ENCODE assay signal across 15 cellular contexts in genomic region chr22:23501244-23501643, GRCh38.
DNase-seq lines count a peak whose midpoint lies in the region; TF ChIP-seq lines count a peak whose summit lies in the region.
"Had no signal": no experiment of that assay in that cellular context is flagged by ENCODE, and none has a peak within 500 bp of the region (broad histone marks: within the 10 kb centered on the region; RNA-seq: fewer than 3 reads in every experiment).

No MANE protein-coding gene starts in this region.

- H3K4me3 Mint-ChIP-seq in glutamatergic neuron (ENCODE audit: unreplicated experiment): no peak overlapping the region
- H3K4me3 Mint-ChIP-seq in T-helper 2 cell treated with Interferon-gamma antibody and Interleukin-4, amounts not matched to agents 5 μg/mL and 100 μg/mL, for 36 hours: no peak overlapping the region
- H3K4me3 Mint-ChIP-seq: CD4-positive, alpha-beta memory T cell had no signal

- H3K9me3 Mint-ChIP-seq in glutamatergic neuron (ENCODE audit: unreplicated experiment): peaks cover 8% of the 10 kb centered on the region
- H3K9me3 Mint-ChIP-seq in T-helper 2 cell treated with Interferon-gamma antibody and Interleukin-4, amounts not matched to agents 5 μg/mL and 100 μg/mL, for 36 hours: no peaks in the 10 kb centered on the region
- H3K9me3 Mint-ChIP-seq: CD4-positive, alpha-beta memory T cell had no signal

- peaks cover 8% of the 10 kb centered on the region for H3K27me3 Mint-ChIP-seq in glutamatergic neuron (ENCODE audit: unreplicated experiment)
- H3K27me3 Mint-ChIP-seq in T-helper 2 cell treated with Interferon-gamma antibody and Interleukin-4, amounts not matched to agents 5 μg/mL and 100 μg/mL, for 36 hours (ENCODE audit: low read depth): no peaks in the 10 kb centered on the region

- no peaks in the 10 kb centered on the region for H3K9me3 ChIP-seq in osteoblast (ENCODE audit: low read depth, low read length)
- H3K9me3 ChIP-seq: BE2C, MG63 had no signal

- peaks cover 5% of the 10 kb centered on the region for H3K4me1 Mint-ChIP-seq in glutamatergic neuron (ENCODE audit: low read depth, unreplicated experiment)
- H3K4me1 Mint-ChIP-seq in T-helper 2 cell treated with Interferon-gamma antibody and Interleukin-4, amounts not matched to agents 5 μg/mL and 100 μg/mL, for 36 hours (ENCODE audit: low read depth): peaks cover under 1% of the 10 kb centered on the region

- no peak overlapping the region for H3K27ac ChIP-seq in osteoblast (ENCODE audit: low read depth, low read length)

- H3K4me2 ChIP-seq in osteoblast (ENCODE audit: insufficient read depth, low read length): no peak overlapping the region

- TF ChIP-seq CTCF in glutamatergic neuron (IDR thresholded peaks at IDR 0.05; ENCODE audit: partially characterized antibody, unreplicated experiment) (no peak), osteoblast (IDR thresholded peaks at IDR 0.05; ENCODE audit: extremely low read depth, low read depth, low read length) (no peak)

- no peaks in the 10 kb centered on the region for H3K27me3 ChIP-seq in osteoblast (ENCODE audit: insufficient read depth, low read length)
- H3K27me3 ChIP-seq: BE2C, MG63 had no signal

- H3K36me3 Mint-ChIP-seq in glutamatergic neuron (ENCODE audit: unreplicated experiment): no peaks in the 10 kb centered on the region
- H3K36me3 Mint-ChIP-seq in T-helper 2 cell treated with Interferon-gamma antibody and Interleukin-4, amounts not matched to agents 5 μg/mL and 100 μg/mL, for 36 hours (ENCODE audit: low read depth): no peaks in the 10 kb centered on the region
- H3K36me3 Mint-ChIP-seq: CD4-positive, alpha-beta memory T cell had no signal

- H2AFZ ChIP-seq in osteoblast (ENCODE audit: low read length): no peak overlapping the region

- peak overlapping the region; percentile 52 for H3K27ac Mint-ChIP-seq in glutamatergic neuron (ENCODE audit: unreplicated experiment)
- no peak overlapping the region for H3K27ac Mint-ChIP-seq in T-helper 2 cell treated with Interferon-gamma antibody and Interleukin-4, amounts not matched to agents 5 μg/mL and 100 μg/mL, for 36 hours
- H3K27ac Mint-ChIP-seq: CD4-positive, alpha-beta memory T cell had no signal

- no peaks in the 10 kb centered on the region for H3K36me3 ChIP-seq in osteoblast (ENCODE audit: insufficient read depth, low read length)
- H3K36me3 ChIP-seq: BE2C, MG63 had no signal

- DNase-seq in HPDE6-E6E7 (ENCODE audit: extremely low spot score) (peak; percentile 12), NCI-H2171 treated with DMSO at 0.1 percent for 48 hours (lab: John Stamatoyannopoulos, UW) (peak; percentile 68), glutamatergic neuron (no peak), osteoblast (ENCODE audit: insufficient read length, low spot score, missing footprints) (peak; percentile 84), islet precursor cell (no peak), NCI-H526 treated with DMSO at 0.1 percent for 48 hours (lab: John Stamatoyannopoulos, UW) (no peak)
- no peak for DNase-seq in T-helper 2 cell treated with Interferon-gamma antibody and Interleukin-4, amounts not matched to agents 5 μg/mL and 100 μg/mL, for 36 hours (ENCODE audit: low spot score)
- DNase-seq: CD4-positive, alpha-beta memory T cell; KG1; MG63; NCI-H2029 treated with DMSO at 0.1 percent for 48 hours; NK-92 treated with Interleukin-12 subunit alpha and Interleukin-12 subunit beta, amount 100 ng/mL, for 24 hours; OCI-M1; RPMI8226 had no signal

- no peaks in the 10 kb centered on the region for H3K4me1 ChIP-seq in osteoblast (ENCODE audit: insufficient read depth, low read length)
- H3K4me1 ChIP-seq: BE2C had no signal

- no peak overlapping the region for H3K4me3 ChIP-seq in osteoblast (ENCODE audit: insufficient read depth, low read length)
- H3K4me3 ChIP-seq: MG63 had no signal

- no peaks in the 10 kb centered on the region for H3K79me2 ChIP-seq in osteoblast (ENCODE audit: insufficient read depth, low read length)

- no peaks in the 10 kb centered on the region for H4K20me1 ChIP-seq in osteoblast (ENCODE audit: insufficient read depth, low read length)

Comparison
In these comparisons a context has a peak if more than half of its experiments do, and no peak if none do; other contexts are left out.
1. DNase-seq: peak in HPDE6-E6E7 (single experiment), NCI-H2171 treated with DMSO at 0.1 percent for 48 hours (single experiment) and osteoblast (single experiment); none in glutamatergic neuron (single experiment), islet precursor cell (single experiment), NCI-H526 treated with DMSO at 0.1 percent for 48 hours (single experiment) and T-helper 2 cell treated with Interferon-gamma antibody and Interleukin-4, amounts not matched to agents 5 μg/mL and 100 μg/mL, for 36 hours (single experiment).